In genomic region chr22:49638001-49638400, GRCh38 we compare ENCODE assay signal across 24 cellular contexts.
"Had no signal": no experiment of that assay in that cellular context is flagged by ENCODE, and none has a peak within 500 bp of the region (broad histone marks: within the 10 kb centered on the region; RNA-seq: fewer than 3 reads in every experiment).

No MANE protein-coding gene starts in this region.

- H3K4me3 Mint-ChIP-seq: dendritic cell treated with granulocyte-macrophage colony-stimulating factor and Interleukin-4, amounts not matched to agents 40 ng/mL and 50 ng/mL, for 4 days; effector memory CD8-positive, alpha-beta T cell; endodermal cell had no signal

- H3K4me3 ChIP-seq: colonic mucosa, coronary artery, dorsolateral prefrontal cortex, esophagus muscularis mucosa, esophagus squamous epithelium, gastrocnemius medialis, gastroesophageal sphincter, heart left ventricle, heart right ventricle had no signal

- H3K36me3 ChIP-seq: colonic mucosa, esophagus muscularis mucosa, esophagus squamous epithelium, gastrocnemius medialis, gastroesophageal sphincter, heart left ventricle, heart right ventricle had no signal

- DNase-seq: colonic mucosa; cortex of kidney; dermis blood vessel endothelial cell; dorsolateral prefrontal cortex; effector CD4-positive, alpha-beta T cell; effector CD8-positive, alpha-beta T cell; effector memory CD4-positive, alpha-beta T cell; effector memory CD8-positive, alpha-beta T cell; endodermal cell; erythroblast; esophagus squamous epithelium; foreskin fibroblast; foreskin keratinocyte; foreskin melanocyte; gastrocnemius medialis; head of caudate nucleus; heart left ventricle; heart right ventricle had no signal

- H3K27me3 Mint-ChIP-seq: dendritic cell treated with granulocyte-macrophage colony-stimulating factor and Interleukin-4, amounts not matched to agents 40 ng/mL and 50 ng/mL, for 4 days; effector memory CD8-positive, alpha-beta T cell had no signal

- H3K27ac Mint-ChIP-seq: dendritic cell treated with granulocyte-macrophage colony-stimulating factor and Interleukin-4, amounts not matched to agents 40 ng/mL and 50 ng/mL, for 4 days; effector memory CD8-positive, alpha-beta T cell; endodermal cell had no signal

- H3K4me1 Mint-ChIP-seq: endodermal cell had no signal

- H3K27me3 ChIP-seq: colonic mucosa, dorsolateral prefrontal cortex, foreskin keratinocyte, heart left ventricle had no signal

- H3K9me3 ChIP-seq: colonic mucosa, esophagus muscularis mucosa, esophagus squamous epithelium, gastrocnemius medialis, gastroesophageal sphincter, heart left ventricle, heart right ventricle had no signal

- H3K9me3 Mint-ChIP-seq: dendritic cell treated with granulocyte-macrophage colony-stimulating factor and Interleukin-4, amounts not matched to agents 40 ng/mL and 50 ng/mL, for 4 days; effector memory CD8-positive, alpha-beta T cell; endodermal cell had no signal

- ATAC-seq: effector memory CD8-positive, alpha-beta T cell; esophagus mucosa; foreskin keratinocyte; gastrocnemius medialis; gastroesophageal sphincter; heart left ventricle; heart right ventricle had no signal

- H3K4me1 ChIP-seq: colonic mucosa, foreskin keratinocyte, gastrocnemius medialis had no signal

- H3K27ac ChIP-seq: colonic mucosa, coronary artery, dorsolateral prefrontal cortex, epithelial cell of prostate, esophagus muscularis mucosa, esophagus squamous epithelium, foreskin keratinocyte, gastrocnemius medialis, gastroesophageal sphincter, heart left ventricle, heart right ventricle had no signal
